Comparison of ENCODE assay signal across 13 cellular contexts in genomic region chr19:40560092-40560507, GRCh38.
"Had no signal": no experiment of that assay in that cellular context is flagged by ENCODE, and none has a peak within 500 bp of the region (broad histone marks: within the 10 kb centered on the region; RNA-seq: fewer than 3 reads in every experiment).

No MANE protein-coding gene starts in this region.

- H3K27me3 ChIP-seq: vagina had no signal

- H3K4me3 ChIP-seq: colonic mucosa, esophagus squamous epithelium, skin epidermis, tibial nerve, vagina had no signal

- H3K36me3 ChIP-seq: colonic mucosa, esophagus squamous epithelium, vagina had no signal

- DNase-seq: activated CD4-positive, CD25-positive, alpha-beta regulatory T cell; activated naive CD4-positive, alpha-beta T cell treated with anti-CD3 and anti-CD28 coated beads for 36 hours; colonic mucosa; esophagus squamous epithelium; mesenchymal stem cell; occipital lobe; right cardiac atrium; stimulated activated CD4-positive, alpha-beta T cell treated with anti-CD3 and anti-CD28 coated beads, Interleukin-4, amount 100 ng/mL, for 24 hours; stimulated activated naive CD4-positive, alpha-beta T cell; T-helper 2 cell had no signal
